In genomic region chr17:57954421-57955182, GRCh38 we compare ENCODE assay signal across 7 cellular contexts. TPM values are rescaled to one million over a fixed set of nuclear protein-coding genes. Genes with fewer than 3 reads are reported as not detected.
DNase-seq lines count a peak whose midpoint lies in the region; ATAC-seq and TF ChIP-seq lines count a peak whose summit lies in the region.

No MANE protein-coding gene starts in this region.

- H3K27ac Mint-ChIP-seq in activated T-helper 2 cell treated with anti-CD3 and anti-CD28 coated beads, Interferon-gamma antibody, Interleukin-2, Interleukin-4, amounts not matched to agents 10 μg/mL and 5 μg/mL and 100 μg/mL, durations not matched to agents 14 hours and 24 hours and 36 hours, result no peak overlapping the region

- intact Hi-C loops in activated T-helper 2 cell treated with anti-CD3 and anti-CD28 coated beads, Interferon-gamma antibody, Interleukin-2, Interleukin-4, amounts not matched to agents 10 μg/mL and 5 μg/mL and 100 μg/mL, durations not matched to agents 14 hours and 24 hours and 36 hours (cut with micrococcal nuclease), result no loop called here
- intact Hi-C loops in Right ventricle myocardium inferior (cut with DNase I), result loop anchor here (1.0 to 2.0 kb wide), 3 partner anchors 20 to 62 kb away; partner anchors contain the start of gene VEZF1

- H3K36me3 ChIP-seq in MG63 (peaks cover 4% of the 10 kb centered on the region; the same call in 1 of the 2 replicates), neutrophil (no peaks in the 10 kb centered on the region)

- peak overlapping the region; percentile 70 for H3K4me3 Mint-ChIP-seq in activated T-helper 2 cell treated with anti-CD3 and anti-CD28 coated beads, Interferon-gamma antibody, Interleukin-2, Interleukin-4, amounts not matched to agents 10 μg/mL and 5 μg/mL and 100 μg/mL, durations not matched to agents 14 hours and 24 hours and 36 hours (ENCODE audit: low read depth)

- H3K9me3 Mint-ChIP-seq in activated T-helper 2 cell treated with anti-CD3 and anti-CD28 coated beads, Interferon-gamma antibody, Interleukin-2, Interleukin-4, amounts not matched to agents 10 μg/mL and 5 μg/mL and 100 μg/mL, durations not matched to agents 14 hours and 24 hours and 36 hours, result no peaks in the 10 kb centered on the region

- peaks cover 27% of the 10 kb centered on the region for H3K4me1 Mint-ChIP-seq in activated T-helper 2 cell treated with anti-CD3 and anti-CD28 coated beads, Interferon-gamma antibody, Interleukin-2, Interleukin-4, amounts not matched to agents 10 μg/mL and 5 μg/mL and 100 μg/mL, durations not matched to agents 14 hours and 24 hours and 36 hours (ENCODE audit: low read depth)

- H3K27ac ChIP-seq in neutrophil, result peak overlapping the region; percentile 69

- DNase-seq in MG63, result peak; percentile 89
- DNase-seq in activated T-helper 2 cell treated with anti-CD3 and anti-CD28 coated beads, Interferon-gamma antibody, Interleukin-2, Interleukin-4, amounts not matched to agents 10 μg/mL and 5 μg/mL and 100 μg/mL, durations not matched to agents 14 hours and 24 hours and 36 hours (ENCODE audit: low spot score), result no peak
- peak; percentile 87 for DNase-seq in Right ventricle myocardium inferior (ENCODE audit: missing footprints)
- DNase-seq in GDM1 (lab: John Stamatoyannopoulos, UW), result no peak

- peak overlapping the region; percentile 6; the same call in 1 of the 2 replicates for H3K4me3 ChIP-seq in GM08714 (ENCODE audit: low read length)
- H3K4me3 ChIP-seq in MG63, result peak overlapping the region; percentile 68
- H3K4me3 ChIP-seq in neutrophil (ENCODE audit: low read depth in 1 of 2, low read length in 1 of 2), result peak overlapping the region; percentile 65 to 71

- ATAC-seq in Right ventricle myocardium inferior (peak; percentile 86), GM19035 (IDR thresholded peaks at IDR 0.05; ENCODE audit: unreplicated experiment) (no peak)

- peaks cover 34 to 51% of the 10 kb centered on the region in 2 experiments for H3K4me1 ChIP-seq in neutrophil (ENCODE audit: control insufficient read depth in 1 of 2, insufficient read depth in 1 of 2, low read depth in 1 of 2, low read length in 1 of 2)

- H3K9me3 ChIP-seq in MG63, result no peaks in the 10 kb centered on the region
- no peaks in the 10 kb centered on the region for H3K9me3 ChIP-seq in neutrophil

- peaks cover 48% of the 10 kb centered on the region for H3K27me3 Mint-ChIP-seq in activated T-helper 2 cell treated with anti-CD3 and anti-CD28 coated beads, Interferon-gamma antibody, Interleukin-2, Interleukin-4, amounts not matched to agents 10 μg/mL and 5 μg/mL and 100 μg/mL, durations not matched to agents 14 hours and 24 hours and 36 hours (ENCODE audit: low read depth)

- no peak for TF ChIP-seq CTCF in neutrophil (IDR thresholded peaks at IDR 0.05)

- H3K27me3 ChIP-seq in MG63 (no peaks in the 10 kb centered on the region), neutrophil (peaks cover 28% of the 10 kb centered on the region)

- no peaks in the 10 kb centered on the region for H3K36me3 Mint-ChIP-seq in activated T-helper 2 cell treated with anti-CD3 and anti-CD28 coated beads, Interferon-gamma antibody, Interleukin-2, Interleukin-4, amounts not matched to agents 10 μg/mL and 5 μg/mL and 100 μg/mL, durations not matched to agents 14 hours and 24 hours and 36 hours (ENCODE audit: low read depth)

RNA-seq across cellular contexts. Expression of gene CUEDC1, which starts 0.6 kb away (rescaled TPM):
- total RNA-seq in MG63 (2014; rRNA removed; shearing (Covaris generic); ENCODE audit: low replicate concordance), result 3.0 and 10.2 TPM in 2 replicates
- 0.30 and 0.34 TPM in 2 replicates for total RNA-seq in activated T-helper 2 cell treated with anti-CD3 and anti-CD28 coated beads, Interferon-gamma antibody, Interleukin-2, Interleukin-4, amounts not matched to agents 10 μg/mL and 5 μg/mL and 100 μg/mL, durations not matched to agents 14 hours and 24 hours and 36 hours
- total RNA-seq in Right ventricle myocardium inferior, result 49.1 TPM

RNA-seq across cellular contexts. Expression of gene VEZF1, which starts 33.5 kb away (rescaled TPM):
- 30.6 and 54.3 TPM in 2 replicates for total RNA-seq in MG63 (2014; rRNA removed; shearing (Covaris generic); ENCODE audit: low replicate concordance)
- 37.1 and 38.7 TPM in 2 replicates for total RNA-seq in activated T-helper 2 cell treated with anti-CD3 and anti-CD28 coated beads, Interferon-gamma antibody, Interleukin-2, Interleukin-4, amounts not matched to agents 10 μg/mL and 5 μg/mL and 100 μg/mL, durations not matched to agents 14 hours and 24 hours and 36 hours
- 74.2 TPM for total RNA-seq in Right ventricle myocardium inferior

RNA-seq across cellular contexts. Expression of gene SRSF1, which starts 52.4 kb away (rescaled TPM):
- 402 and 601 TPM in 2 replicates for total RNA-seq in MG63 (2014; rRNA removed; shearing (Covaris generic); ENCODE audit: low replicate concordance)
- 448 and 450 TPM in 2 replicates for total RNA-seq in activated T-helper 2 cell treated with anti-CD3 and anti-CD28 coated beads, Interferon-gamma antibody, Interleukin-2, Interleukin-4, amounts not matched to agents 10 μg/mL and 5 μg/mL and 100 μg/mL, durations not matched to agents 14 hours and 24 hours and 36 hours
- 92.8 TPM for total RNA-seq in Right ventricle myocardium inferior

Comparison
In these comparisons a context has a peak if more than half of its experiments do, and no peak if none do; other contexts are left out.
1. H3K4me3 ChIP-seq: peak in every context shown above with its lines; median percentile 68 in MG63; 68 in neutrophil; 6 in GM08714.
2. DNase-seq: peak in MG63 (single experiment) and Right ventricle myocardium inferior (single experiment); none in activated T-helper 2 cell treated with anti-CD3 and anti-CD28 coated beads, Interferon-gamma antibody, Interleukin-2, Interleukin-4, amounts not matched to agents 10 μg/mL and 5 μg/mL and 100 μg/mL, durations not matched to agents 14 hours and 24 hours and 36 hours (single experiment) and GDM1 (single experiment).